ENCODE assay signal across 12 cellular contexts in genomic region chr16:11025120-11025531, GRCh38.
DNase-seq lines count a peak whose midpoint lies in the region; ATAC-seq, FAIRE-seq and TF ChIP-seq lines count a peak whose summit lies in the region.
"Had no signal": no experiment of that assay in that cellular context is flagged by ENCODE, and none has a peak within 500 bp of the region (broad histone marks: within the 10 kb centered on the region; RNA-seq: fewer than 3 reads in every experiment).

No MANE protein-coding gene starts in this region.

- no peaks in the 10 kb centered on the region for H3K27me3 ChIP-seq in SJCRH30
- H3K27me3 ChIP-seq: breast epithelium, transverse colon had no signal

- peak; percentile 65 for ATAC-seq in HG02981 (IDR thresholded peaks at IDR 0.05; ENCODE audit: unreplicated experiment)

- no peak for TF ChIP-seq CTCF in GM12865 (IDR thresholded peaks at IDR 0.05; ENCODE audit: insufficient read depth, low read depth, low read length, missing control alignments)

- peaks cover 9% of the 10 kb centered on the region; the same call in 1 of the 2 replicates for H3K36me3 ChIP-seq in SJCRH30

- H3K4me1 ChIP-seq in SJCRH30: no peaks in the 10 kb centered on the region
- H3K4me1 ChIP-seq: breast epithelium had no signal

- no peak overlapping the region for H3K27ac ChIP-seq in SJCRH30
- H3K27ac ChIP-seq: breast epithelium, transverse colon had no signal

- H3K9me3 ChIP-seq in SJCRH30 (replicated peaks): peaks cover 6% of the 10 kb centered on the region; the same call in 1 of the 2 replicates
- H3K9me3 ChIP-seq: transverse colon had no signal

- H3K4me3 ChIP-seq in GM12865 (ENCODE audit: low read depth, low read length): no peak overlapping the region
- no peak overlapping the region for H3K4me3 ChIP-seq in SJCRH30
- H3K4me3 ChIP-seq: breast epithelium, transverse colon had no signal

- DNase-seq in GM12865 (ENCODE audit: low read depth) (peak; percentile 85), GM19239 (ENCODE audit: insufficient read length, low spot score) (no peak), SJCRH30 (no peak), NCI-H446 treated with DMSO at 0.1 percent for 48 hours (lab: John Stamatoyannopoulos, UW) (no peak), NCI-H128 (lab: John Stamatoyannopoulos, UW; ENCODE audit: unreplicated experiment) (no peak)
- peak; percentile 58 to 62 for DNase-seq in activated T-cell treated with anti-CD3 and anti-CD28 coated beads, Interleukin-2, amount 50 U/mL, for 48 hours
- no peak for DNase-seq in activated effector memory CD4-positive, alpha-beta T cell treated with anti-CD3 and anti-CD28 coated beads, Interleukin-2, amount 50 U/mL, for 16 hours
- DNase-seq: CD4-positive, alpha-beta T cell; NCI-H1092; transverse colon had no signal

- peak; percentile 84 for FAIRE-seq in GM19239 (lab: Jason Lieb, UNC)

Comparison
In these comparisons a context has a peak if more than half of its experiments do, and no peak if none do; other contexts are left out.
1. DNase-seq: peak in GM12865 (single experiment) and activated T-cell treated with anti-CD3 and anti-CD28 coated beads, Interleukin-2, amount 50 U/mL, for 48 hours (2 of 2); none in GM19239 (single experiment), activated effector memory CD4-positive, alpha-beta T cell treated with anti-CD3 and anti-CD28 coated beads, Interleukin-2, amount 50 U/mL, for 16 hours (single experiment), SJCRH30 (0 of 2), NCI-H446 treated with DMSO at 0.1 percent for 48 hours (single experiment) and NCI-H128 (single experiment).